Comparison of ENCODE assay signal across 1 cellular context in genomic region chr20:2603816-2604505, GRCh38.
TF ChIP-seq lines count a peak whose summit lies in the region.

No MANE protein-coding gene starts in this region.

TF ChIP-seq in H1, 55 proteins besides CTCF, POLR2A, EP300 and RAD21:
- TF ChIP-seq CREB1 (IDR thresholded peaks at IDR 0.05) = no peak
- no peak for TF ChIP-seq FOSL1 (IDR thresholded peaks at IDR 0.05; ENCODE audit: insufficient read depth, low read depth, low read length)
- no peak for TF ChIP-seq TEAD4 (IDR thresholded peaks at IDR 0.05; ENCODE audit: low read depth, low read length)
